Comparison of ENCODE assay signal across 8 cellular contexts in genomic region chr1:11099310-11100148, GRCh38. TPM values are rescaled to one million over a fixed set of nuclear protein-coding genes. Genes with fewer than 3 reads are reported as not detected.
DNase-seq lines count a peak whose midpoint lies in the region; ATAC-seq and TF ChIP-seq lines count a peak whose summit lies in the region.

Gene EXOSC10 (minus strand): TSS chr1:11099869. CDS start chr1:11099831, 38 bp downstream.

- H3K27me3 ChIP-seq in DOHH2 (ENCODE audit: control insufficient read depth, low read length) (no peaks in the 10 kb centered on the region), Loucy (ENCODE audit: insufficient read depth, low read length, poor library complexity, severe bottlenecking) (no peaks in the 10 kb centered on the region), RWPE2 (ENCODE audit: insufficient read depth, poor library complexity, severe bottlenecking) (no peaks in the 10 kb centered on the region)

- peak; percentile 92 for ATAC-seq in RWPE2 (ENCODE audit: low read depth)
- ATAC-seq in natural killer cell treated with Interleukin-12 subunit alpha and Interleukin-12 subunit beta and Interleukin-15 and Interleukin-18, amount 100 ng/mL, for 72 hours, result peak; percentile 97

- TF ChIP-seq CTCF in DOHH2 (IDR thresholded peaks at IDR 0.05; ENCODE audit: low read depth, low read length, poor library complexity, severe bottlenecking), result no peak
- no peak for TF ChIP-seq CTCF in Loucy (conservative IDR thresholded peaks at IDR 0.05; ENCODE audit: low read length)
- no peak for TF ChIP-seq CTCF in RWPE2 (IDR thresholded peaks at IDR 0.05; ENCODE audit: poor library complexity, severe bottlenecking)
- no peak for TF ChIP-seq CTCF in fibroblast of pulmonary artery (IDR thresholded peaks at IDR 0.05; ENCODE audit: low read length, missing control alignments)

- H3K4me2 ChIP-seq in DOHH2 (ENCODE audit: low read length) (peak within 1 kb of the TSS; percentile 71), Loucy (ENCODE audit: low read depth, low read length, poor library complexity, severe bottlenecking) (peak within 1 kb of the TSS; percentile 98)

- H3K4me1 ChIP-seq in DOHH2 (ENCODE audit: control insufficient read depth, low read length) (peaks cover 16% of the 10 kb centered on the region), Loucy (ENCODE audit: insufficient read depth, low read length, poor library complexity, severe bottlenecking) (peaks cover 13% of the 10 kb centered on the region), RWPE2 (ENCODE audit: insufficient read depth, poor library complexity, severe bottlenecking) (no peaks in the 10 kb centered on the region)

- H3K36me3 ChIP-seq in DOHH2 (ENCODE audit: control insufficient read depth, low read length), result peaks cover 33% of the 10 kb centered on the region
- H3K36me3 ChIP-seq in Loucy (ENCODE audit: insufficient read depth, low read length), result peaks cover 11% of the 10 kb centered on the region; the same call in 1 of the 2 replicates
- H3K36me3 ChIP-seq in RWPE2 (ENCODE audit: low read depth), result peaks cover 37% of the 10 kb centered on the region

- peaks cover 5% of the 10 kb centered on the region for H3K36me3 Mint-ChIP-seq in natural killer cell treated with Interleukin-12 subunit alpha and Interleukin-12 subunit beta and Interleukin-15 and Interleukin-18, amount 100 ng/mL, for 72 hours

- peak within 1 kb of the TSS; percentile 53 for H3K27ac ChIP-seq in DOHH2 (ENCODE audit: low read depth, low read length)
- H3K27ac ChIP-seq in RWPE2 (ENCODE audit: poor library complexity, severe bottlenecking), result peak within 1 kb of the TSS; percentile 49

- peak within 1 kb of the TSS; percentile 95 for H3K4me3 ChIP-seq in DOHH2 (ENCODE audit: low read length)
- peak within 1 kb of the TSS; percentile 100 for H3K4me3 ChIP-seq in Loucy (ENCODE audit: low read length, poor library complexity, severe bottlenecking)
- peak within 1 kb of the TSS; percentile 87 for H3K4me3 ChIP-seq in RWPE2 (ENCODE audit: severe bottlenecking)
- peak within 1 kb of the TSS; percentile 95 for H3K4me3 ChIP-seq in fibroblast of pulmonary artery (replicated peaks; ENCODE audit: low read depth, low read length)

- peak within 1 kb of the TSS; percentile 87 for H2AFZ ChIP-seq in Loucy (ENCODE audit: low read length)

- peak; percentile 84 for DNase-seq in H4 (ENCODE audit: low spot score)
- DNase-seq in RWPE2 (ENCODE audit: low spot score), result peak; percentile 90
- DNase-seq in activated effector memory CD4-positive, alpha-beta T cell treated with Interleukin-2 at 50 U/mL for 16 hours, result peak; percentile 91
- peak; percentile 88 for DNase-seq in fibroblast of pulmonary artery (ENCODE audit: low read depth)
- peak; percentile 95 for DNase-seq in natural killer cell treated with Interleukin-12 subunit alpha and Interleukin-12 subunit beta and Interleukin-15 and Interleukin-18, amount 100 ng/mL, for 72 hours (ENCODE audit: low spot score)
- DNase-seq in stimulated activated naive CD4-positive, alpha-beta T cell treated with Interleukin-2 at 50 U/mL for 16 hours (lab: John Stamatoyannopoulos, UW), result peak; percentile 90

- peaks cover 12 to 15% of the 10 kb centered on the region in 2 donors for H3K4me1 Mint-ChIP-seq in natural killer cell treated with Interleukin-12 subunit alpha and Interleukin-12 subunit beta and Interleukin-15 and Interleukin-18, amount 100 ng/mL, for 72 hours (ENCODE audit: low read depth in 2 of 2)

- H3K79me2 ChIP-seq in DOHH2 (ENCODE audit: control insufficient read depth, low read length) (peaks cover 30% of the 10 kb centered on the region), Loucy (ENCODE audit: insufficient read depth, low read length) (peaks cover 30% of the 10 kb centered on the region)

- H3K4me3 Mint-ChIP-seq in natural killer cell treated with Interleukin-12 subunit alpha and Interleukin-12 subunit beta and Interleukin-15 and Interleukin-18, amount 100 ng/mL, for 72 hours, result peak within 1 kb of the TSS; percentile 95

- H4K20me1 ChIP-seq in DOHH2 (ENCODE audit: control insufficient read depth, insufficient read depth, low read depth, low read length) (no peaks in the 10 kb centered on the region), Loucy (ENCODE audit: insufficient read depth, low read length, poor library complexity, severe bottlenecking) (peaks cover 18% of the 10 kb centered on the region)

- no peaks in the 10 kb centered on the region for H3K9me2 ChIP-seq in DOHH2 (replicated peaks; ENCODE audit: control insufficient read depth, low read length)
- H3K9me2 ChIP-seq in Loucy (replicated peaks; ENCODE audit: low read depth, low read length), result no peaks in the 10 kb centered on the region

- H3K9me3 ChIP-seq in DOHH2 (ENCODE audit: control insufficient read depth, insufficient read depth, low read length), result no peaks in the 10 kb centered on the region
- no peaks in the 10 kb centered on the region for H3K9me3 ChIP-seq in Loucy (ENCODE audit: insufficient read depth, low read depth, low read length)
- H3K9me3 ChIP-seq in RWPE2 (ENCODE audit: severe bottlenecking), result no peaks in the 10 kb centered on the region

- no peaks in the 10 kb centered on the region for H3K27me3 Mint-ChIP-seq in natural killer cell treated with Interleukin-12 subunit alpha and Interleukin-12 subunit beta and Interleukin-15 and Interleukin-18, amount 100 ng/mL, for 72 hours

- H3K27ac Mint-ChIP-seq in natural killer cell treated with Interleukin-12 subunit alpha and Interleukin-12 subunit beta and Interleukin-15 and Interleukin-18, amount 100 ng/mL, for 72 hours, result peak within 1 kb of the TSS; percentile 80 to 82

- H3F3A ChIP-seq in DOHH2 (ENCODE audit: control insufficient read depth, insufficient read depth), result peaks cover 6% of the 10 kb centered on the region
- H3F3A ChIP-seq in Loucy (ENCODE audit: low read depth), result no peaks in the 10 kb centered on the region

- peak within 1 kb of the TSS; percentile 93 for H3K9ac ChIP-seq in Loucy (ENCODE audit: low read depth, low read length, poor library complexity, severe bottlenecking)

- no peaks in the 10 kb centered on the region for H3K9me3 Mint-ChIP-seq in natural killer cell treated with Interleukin-12 subunit alpha and Interleukin-12 subunit beta and Interleukin-15 and Interleukin-18, amount 100 ng/mL, for 72 hours

RNA-seq across cellular contexts. Expression of gene EXOSC10, which starts in this region (rescaled TPM):
- total RNA-seq in H4 (2014; rRNA removed; shearing (Covaris generic)), result 45.3 and 48.5 TPM in 2 replicates
- 100 to 1,000 TPM in 1 of 2 donors, 10 to 100 TPM in 1; 69.6 to 120 TPM for total RNA-seq in natural killer cell treated with Interleukin-12 subunit alpha and Interleukin-12 subunit beta and Interleukin-15 and Interleukin-18, amount 100 ng/mL, for 72 hours

Comparison
In these comparisons a context has a peak if more than half of its experiments do, and no peak if none do; other contexts are left out.
1. Peak in every context shown above with its lines: DNase-seq, ATAC-seq, H3K4me3 ChIP-seq and H3K27ac ChIP-seq.